ENCODE assay signal across 9 cellular contexts in genomic region chr6:168060521-168060931, GRCh38. TPM values are rescaled to one million over a fixed set of nuclear protein-coding genes. Genes with fewer than 3 reads are reported as not detected.
DNase-seq lines count a peak whose midpoint lies in the region; ATAC-seq and TF ChIP-seq lines count a peak whose summit lies in the region.
"Had no signal": no experiment of that assay in that cellular context is flagged by ENCODE, and none has a peak within 500 bp of the region (broad histone marks: within the 10 kb centered on the region; RNA-seq: fewer than 3 reads in every experiment).

No MANE protein-coding gene starts in this region.

- intact Hi-C loops in esophagus muscularis mucosa (cut with DNase I) = no loop called here
- intact Hi-C loops in CD14-positive monocyte (cut with micrococcal nuclease) = no loop called here

- H3K27me3 Mint-ChIP-seq in nephron progenitor cell (ENCODE audit: low read depth, poor library complexity) (peaks cover 9% of the 10 kb centered on the region), CD14-positive monocyte (ENCODE audit: low read depth in 3 of 3) (peaks cover 0 to 3% (median 1%) of the 10 kb centered on the region in 3 donors)
- H3K27me3 Mint-ChIP-seq: activated naive CD8-positive, alpha-beta T cell had no signal

- H3K4me1 ChIP-seq in esophagus muscularis mucosa = peaks cover 6 to 10% (median 8%) of the 10 kb centered on the region in 4 donors

- no peak for TF ChIP-seq EP300 in esophagus muscularis mucosa (IDR thresholded peaks at IDR 0.05)

- H3K4me3 ChIP-seq in esophagus muscularis mucosa = no peak overlapping the region

- H3K27ac ChIP-seq in esophagus muscularis mucosa (replicated peaks in 1 of 4) = no peak overlapping the region

- DNase-seq in COR-L47 (lab: John Stamatoyannopoulos, UW) (peak; percentile 68), NCI-H2196 (lab: John Stamatoyannopoulos, UW; ENCODE audit: unreplicated experiment) (peak; percentile 71), esophagus muscularis mucosa (ENCODE audit: extremely low spot score) (no peak), nephron progenitor cell (peak; percentile 68), CD14-positive monocyte (ENCODE audit: low spot score) (no peak), NCI-H1436 treated with DMSO at 0.1 percent for 48 hours (lab: John Stamatoyannopoulos, UW) (no peak)

- H3K9me3 ChIP-seq in esophagus muscularis mucosa = no peaks in the 10 kb centered on the region

- H3K36me3 ChIP-seq in esophagus muscularis mucosa = no peaks in the 10 kb centered on the region

- H3K9me3 Mint-ChIP-seq in nephron progenitor cell (no peaks in the 10 kb centered on the region), CD14-positive monocyte (peaks cover 0 to 13% (median under 1%) of the 10 kb centered on the region in 7 donors)

- H3K4me1 Mint-ChIP-seq in nephron progenitor cell (peaks cover 14% of the 10 kb centered on the region), CD14-positive monocyte (no peaks in the 10 kb centered on the region)

- H3K36me3 Mint-ChIP-seq in nephron progenitor cell (ENCODE audit: low read depth) (no peaks in the 10 kb centered on the region), CD14-positive monocyte (no peaks in the 10 kb centered on the region)
- H3K36me3 Mint-ChIP-seq: activated naive CD8-positive, alpha-beta T cell had no signal

- no peak for ATAC-seq in HG03457 (IDR thresholded peaks at IDR 0.05; ENCODE audit: unreplicated experiment)
- ATAC-seq in HG02884 (IDR thresholded peaks at IDR 0.05; ENCODE audit: unreplicated experiment) = no peak

- peak; percentile 43 to 53 (median 50) for TF ChIP-seq CTCF in esophagus muscularis mucosa (IDR thresholded peaks at IDR 0.05)
- TF ChIP-seq CTCF in nephron progenitor cell (IDR thresholded peaks at IDR 0.05) = peak; percentile 65
- no peak for TF ChIP-seq CTCF in CD14-positive monocyte (IDR thresholded peaks at IDR 0.05)

- TF ChIP-seq POLR2A in esophagus muscularis mucosa (IDR thresholded peaks at IDR 0.05; ENCODE audit: low read depth) = no peak

- H3K27me3 ChIP-seq in esophagus muscularis mucosa = no peaks in the 10 kb centered on the region

- H3K4me3 Mint-ChIP-seq in nephron progenitor cell = no peak overlapping the region
- no peak overlapping the region for H3K4me3 Mint-ChIP-seq in CD14-positive monocyte
- H3K4me3 Mint-ChIP-seq: activated naive CD8-positive, alpha-beta T cell had no signal

- no peak overlapping the region for H3K27ac Mint-ChIP-seq in nephron progenitor cell
- H3K27ac Mint-ChIP-seq in CD14-positive monocyte = peak overlapping the region in 1 of 7 donors; percentile 36
- H3K27ac Mint-ChIP-seq: activated naive CD8-positive, alpha-beta T cell had no signal

- 86% methylated on average over 4 of the region's 12 CpGs for WGBS in esophagus muscularis mucosa

RNA-seq across cellular contexts. Expression of gene FRMD1, which starts 18.5 kb away (rescaled TPM):
- total RNA-seq in esophagus muscularis mucosa = under 1 TPM in 1 of 4 donors, not detected in 3; 0.17 TPM
- not detected for polyA plus RNA-seq in CD14-positive monocyte

Comparison
In these comparisons a context has a peak if more than half of its experiments do, and no peak if none do; other contexts are left out.
1. DNase-seq: peak in COR-L47 (single experiment), NCI-H2196 (single experiment) and nephron progenitor cell (single experiment); none in esophagus muscularis mucosa (single experiment), CD14-positive monocyte (single experiment) and NCI-H1436 treated with DMSO at 0.1 percent for 48 hours (single experiment).